8 cellular contexts compared by ENCODE assay signal in the genomic region with DNA sequence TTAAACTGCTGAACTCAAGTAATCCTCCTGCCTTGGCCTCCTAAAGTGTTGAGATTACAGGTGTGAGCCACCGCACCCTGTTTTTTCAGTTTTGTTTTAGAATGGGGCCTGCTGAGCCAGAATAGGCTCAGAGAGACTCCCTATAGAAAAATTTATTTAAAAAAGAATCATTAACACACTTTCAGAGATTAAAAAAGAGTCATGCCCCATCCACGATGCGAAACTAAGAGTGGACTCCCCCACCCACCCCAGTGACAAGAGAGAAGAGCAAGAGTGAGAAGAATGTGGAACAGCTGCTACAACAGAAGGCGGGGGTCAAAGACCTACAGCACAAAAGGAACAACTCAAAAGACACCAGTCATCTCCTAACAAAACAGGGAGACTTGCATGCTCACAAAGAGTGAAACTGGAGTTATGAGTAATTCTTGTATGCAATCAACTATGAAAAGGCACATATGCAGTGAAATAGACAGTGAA. TPM values are rescaled to one million over a fixed set of nuclear protein-coding genes. Genes with fewer than 3 reads are reported as not detected.
DNase-seq lines count a peak whose midpoint lies in the region; ATAC-seq and TF ChIP-seq lines count a peak whose summit lies in the region.

No MANE protein-coding gene starts in this region.

- H3K36me3 Mint-ChIP-seq in activated T-helper 17 cell treated with anti-CD3 and anti-CD28 coated beads, Interleukin-2, amount 50 U/mL, for 72 hours (ENCODE audit: low read depth) = peaks cover 9% of the 10 kb centered on the region

- no peaks in the 10 kb centered on the region for H3K27me3 Mint-ChIP-seq in activated T-helper 17 cell treated with anti-CD3 and anti-CD28 coated beads, Interleukin-2, amount 50 U/mL, for 72 hours

- H3K27ac ChIP-seq in WERI-Rb-1 = no peak overlapping the region

- TF ChIP-seq CTCF in GM13977 (IDR thresholded peaks at IDR 0.05; ENCODE audit: extremely low read depth, insufficient read depth, missing control alignments) (no peak), WERI-Rb-1 (IDR thresholded peaks at IDR 0.05; ENCODE audit: low read depth, low read length) (no peak)

- no peak overlapping the region for H3K4me3 ChIP-seq in WERI-Rb-1 (ENCODE audit: low read depth, low read length)

- peak overlapping the region; percentile 77 for H3K27ac Mint-ChIP-seq in activated T-helper 17 cell treated with anti-CD3 and anti-CD28 coated beads, Interleukin-2, amount 50 U/mL, for 72 hours

- in situ Hi-C loops in GM13977 (cut with MboI; ENCODE audit: low pct_unique_long_range_greater_than_20kb, low sequenced_read_pairs, unreplicated experiment) = no loop called here
- in situ Hi-C loops in ACHN (cut with HindIII; ENCODE audit: low pct_ligation_motif_present, low pct_unique_long_range_greater_than_20kb, low sequenced_read_pairs) = no loop called here

- H3K4me1 Mint-ChIP-seq in activated T-helper 17 cell treated with anti-CD3 and anti-CD28 coated beads, Interleukin-2, amount 50 U/mL, for 72 hours = peaks cover 11% of the 10 kb centered on the region

- no peaks in the 10 kb centered on the region for H3K27me3 ChIP-seq in WERI-Rb-1 (ENCODE audit: insufficient read depth, low read depth, severe bottlenecking)

- H3K9me3 Mint-ChIP-seq in activated T-helper 17 cell treated with anti-CD3 and anti-CD28 coated beads, Interleukin-2, amount 50 U/mL, for 72 hours = no peaks in the 10 kb centered on the region

- H3K4me3 Mint-ChIP-seq in activated T-helper 17 cell treated with anti-CD3 and anti-CD28 coated beads, Interleukin-2, amount 50 U/mL, for 72 hours = peak overlapping the region; percentile 45

- no peaks in the 10 kb centered on the region for H3K9me3 ChIP-seq in WERI-Rb-1 (ENCODE audit: severe bottlenecking)

- DNase-seq in GM13977 (ENCODE audit: low spot score) = peak; percentile 86
- DNase-seq in ACHN = no peak
- DNase-seq in WERI-Rb-1 = no peak
- no peak for DNase-seq in NCI-H2081 (lab: John Stamatoyannopoulos, UW)
- no peak for DNase-seq in KG1 (lab: John Stamatoyannopoulos, UW)

- no peaks in the 10 kb centered on the region for H3K36me3 ChIP-seq in WERI-Rb-1

- ATAC-seq in GM19351 (IDR thresholded peaks at IDR 0.05; ENCODE audit: unreplicated experiment) (peak; percentile 97), HG03025 (IDR thresholded peaks at IDR 0.05; ENCODE audit: low FRiP score, unreplicated experiment) (peak; percentile 88)
- peak; percentile 97 for ATAC-seq in activated T-helper 17 cell treated with anti-CD3 and anti-CD28 coated beads, Interleukin-2, amount 50 U/mL, for 72 hours (replicated peaks)

RNA-seq across cellular contexts. Expression of gene GLDC, which starts 47.2 kb away (rescaled TPM):
- 10 to 100 TPM; 17.2 to 19.4 TPM for total RNA-seq in activated T-helper 17 cell treated with anti-CD3 and anti-CD28 coated beads, Interleukin-2, amount 50 U/mL, for 72 hours
